Comparison of ENCODE assay signal across 9 cellular contexts in the genomic region with DNA sequence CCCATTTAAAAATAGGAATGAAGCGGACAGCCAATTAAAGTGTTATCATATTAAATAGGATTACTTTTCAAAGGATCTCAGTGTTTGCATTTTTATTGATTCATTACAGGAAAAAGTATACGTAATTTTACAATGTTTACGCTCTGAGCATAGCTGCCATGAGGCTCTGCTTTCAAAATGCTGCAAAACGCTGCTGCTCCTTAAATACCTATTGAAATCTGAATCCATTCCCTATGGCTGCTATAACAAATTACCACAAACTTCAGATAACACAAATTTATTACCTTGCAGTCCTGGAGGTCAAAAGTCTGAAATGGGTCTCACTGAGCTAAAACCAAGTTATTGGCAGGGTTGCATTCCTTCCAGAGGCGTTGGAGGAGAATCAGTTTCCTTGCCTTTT.
"Had no signal": no experiment of that assay in that cellular context is flagged by ENCODE, and none has a peak within 500 bp of the region (broad histone marks: within the 10 kb centered on the region; RNA-seq: fewer than 3 reads in every experiment).

No MANE protein-coding gene starts in this region.

- H3K27ac ChIP-seq: HL-60 had no signal

- DNase-seq: H9, HCEC 1CT, HFFc6, IMR-90 had no signal

- ATAC-seq: GM23338, K562 had no signal

- FAIRE-seq: H1, H54, K562 had no signal

- H3K4me3 ChIP-seq: GM23338, K562 had no signal
